20 cellular contexts compared by ENCODE assay signal in genomic region chr2:181896286-181896685, GRCh38. TPM values are rescaled to one million over a fixed set of nuclear protein-coding genes. Genes with fewer than 3 reads are reported as not detected.
DNase-seq lines count a peak whose midpoint lies in the region; ATAC-seq, FAIRE-seq and TF ChIP-seq lines count a peak whose summit lies in the region.
"Had no signal": no experiment of that assay in that cellular context is flagged by ENCODE, and none has a peak within 500 bp of the region (broad histone marks: within the 10 kb centered on the region; RNA-seq: fewer than 3 reads in every experiment).

No MANE protein-coding gene starts in this region.

- peak; percentile 81 for FAIRE-seq in pancreas (lab: Jason Lieb, UNC)
- FAIRE-seq: bronchial epithelial cell, K562 had no signal

- H3K4me2 ChIP-seq in neural progenitor cell, result no peak overlapping the region

- WGBS in pancreas, 2 donors, result 29 to 32% methylated on average over 1 of the region's 1 CpG

- peaks cover 3% of the 10 kb centered on the region for H3K79me2 ChIP-seq in neural progenitor cell (ENCODE audit: low read depth)

- H3K9me3 Mint-ChIP-seq in Calu3 (ENCODE audit: low read depth, unreplicated experiment), result no peaks in the 10 kb centered on the region
- H3K9me3 Mint-ChIP-seq in activated T-helper 17 cell treated with anti-CD3 and anti-CD28 coated beads, Interleukin-2, amount 50 U/mL, for 72 hours, result no peaks in the 10 kb centered on the region
- no peaks in the 10 kb centered on the region for H3K9me3 Mint-ChIP-seq in neural progenitor cell
- H3K9me3 Mint-ChIP-seq: activated naive CD8-positive, alpha-beta T cell treated with anti-CD3 and anti-CD28 coated beads, Interleukin-2, amount 50 U/mL, for 24 hours; natural killer cell treated with Interleukin-12 subunit alpha and Interleukin-12 subunit beta and Interleukin-15 and Interleukin-18, amount 100 ng/mL, for 72 hours had no signal

- H3K4me1 ChIP-seq in Peyer's patch, result peaks cover 0 to 46% (median 2%) of the 10 kb centered on the region in 4 donors
- H3K4me1 ChIP-seq in pancreas, result peaks cover 12 to 32% (median 29%) of the 10 kb centered on the region in 3 donors
- H3K4me1 ChIP-seq in neural progenitor cell, result peaks cover 13% of the 10 kb centered on the region

- DNase-seq in Calu3 (no peak), Peyer's patch (no peak), left colon (no peak), pancreas (no peak), hepatic stellate cell (ENCODE audit: low spot score) (no peak), neural progenitor cell (ENCODE audit: low spot score) (no peak)
- DNase-seq: activated CD4-positive, alpha-beta T cell treated with anti-CD3 and anti-CD28 coated beads for 48 hours; activated effector memory CD4-positive, alpha-beta T cell treated with Interleukin-2 at 50 U/mL for 16 hours; activated naive CD8-positive, alpha-beta T cell treated with anti-CD3 and anti-CD28 coated beads, Interleukin-2, amount 50 U/mL, for 24 hours; dermis blood vessel endothelial cell; NCI-H2029; NCI-H446; stimulated activated CD4-positive, alpha-beta T cell treated with anti-CD3 and anti-CD28 coated beads, Interleukin-15, amount 100 ng/mL, for 24 hours had no signal

- peak in 1 of 2 donors; percentile 6 for TF ChIP-seq POLR2A in Peyer's patch (IDR thresholded peaks at IDR 0.05)

- peaks cover 7% of the 10 kb centered on the region for H3F3A ChIP-seq in neural progenitor cell (ENCODE audit: low read depth)

- H3K36me3 Mint-ChIP-seq in Calu3 (ENCODE audit: insufficient read depth, unreplicated experiment) (peaks cover 88% of the 10 kb centered on the region), neural progenitor cell (peaks cover 20% of the 10 kb centered on the region)
- H3K36me3 Mint-ChIP-seq in activated T-helper 17 cell treated with anti-CD3 and anti-CD28 coated beads, Interleukin-2, amount 50 U/mL, for 72 hours (ENCODE audit: low read depth), result peaks cover 52% of the 10 kb centered on the region

- TF ChIP-seq CTCF in Calu3 (IDR thresholded peaks at IDR 0.05; ENCODE audit: unreplicated experiment), result no peak
- no peak for TF ChIP-seq CTCF in Peyer's patch (IDR thresholded peaks at IDR 0.05)
- TF ChIP-seq CTCF in pancreas (IDR thresholded peaks at IDR 0.05), result no peak
- no peak for TF ChIP-seq CTCF in neural progenitor cell (IDR thresholded peaks at IDR 0.05)

- peaks cover 34% of the 10 kb centered on the region for H3K4me1 Mint-ChIP-seq in Calu3 (ENCODE audit: low read depth, unreplicated experiment)
- peaks cover 12% of the 10 kb centered on the region for H3K4me1 Mint-ChIP-seq in activated T-helper 17 cell treated with anti-CD3 and anti-CD28 coated beads, Interleukin-2, amount 50 U/mL, for 72 hours
- peaks cover 25% of the 10 kb centered on the region for H3K4me1 Mint-ChIP-seq in neural progenitor cell

- H4K20me1 ChIP-seq in neural progenitor cell (ENCODE audit: low read depth), result no peaks in the 10 kb centered on the region

- no peak overlapping the region for H3K9ac ChIP-seq in neural progenitor cell

- H3K4me3 Mint-ChIP-seq in Calu3 (ENCODE audit: low read depth, unreplicated experiment) (peak overlapping the region; percentile 98), neural progenitor cell (no peak overlapping the region)
- no peak overlapping the region for H3K4me3 Mint-ChIP-seq in activated T-helper 17 cell treated with anti-CD3 and anti-CD28 coated beads, Interleukin-2, amount 50 U/mL, for 72 hours
- H3K4me3 Mint-ChIP-seq: activated naive CD8-positive, alpha-beta T cell treated with anti-CD3 and anti-CD28 coated beads, Interleukin-2, amount 50 U/mL, for 24 hours; natural killer cell treated with Interleukin-12 subunit alpha and Interleukin-12 subunit beta and Interleukin-15 and Interleukin-18, amount 100 ng/mL, for 72 hours had no signal

- ATAC-seq in left colon (peak; percentile 45), pancreas (no peak), GM21529 (IDR thresholded peaks at IDR 0.05; ENCODE audit: unreplicated experiment) (no peak)
- ATAC-seq in activated T-helper 17 cell treated with anti-CD3 and anti-CD28 coated beads, Interleukin-2, amount 50 U/mL, for 72 hours (replicated peaks), result no peak
- ATAC-seq: activated naive CD8-positive, alpha-beta T cell treated with anti-CD3 and anti-CD28 coated beads, Interleukin-2, amount 50 U/mL, for 24 hours; K562; natural killer cell treated with Interleukin-12 subunit alpha and Interleukin-12 subunit beta and Interleukin-15 and Interleukin-18, amount 100 ng/mL, for 72 hours had no signal

- no peaks in the 10 kb centered on the region for H3K9me3 ChIP-seq in Peyer's patch
- no peaks in the 10 kb centered on the region for H3K9me3 ChIP-seq in pancreas
- H3K9me3 ChIP-seq in neural progenitor cell (ENCODE audit: low read depth), result no peaks in the 10 kb centered on the region
- H3K9me3 ChIP-seq: thoracic aorta had no signal

- intact Hi-C loops in Calu3 (cut with micrococcal nuclease; ENCODE audit: unreplicated experiment), result no loop called here
- intact Hi-C loops in left colon (cut with DNase I, micrococcal nuclease), result no loop called here
- intact Hi-C loops in pancreas (cut with DNase I), result loop anchor here in 1 of 3 donors (10.0 kb wide), 1 partner anchor 51 kb away; no protein-coding TSS in a partner anchor

- H3K27ac Mint-ChIP-seq in Calu3 (ENCODE audit: unreplicated experiment), result peak overlapping the region; percentile 98
- no peak overlapping the region for H3K27ac Mint-ChIP-seq in activated T-helper 17 cell treated with anti-CD3 and anti-CD28 coated beads, Interleukin-2, amount 50 U/mL, for 72 hours
- H3K27ac Mint-ChIP-seq in neural progenitor cell, result no peak overlapping the region
- H3K27ac Mint-ChIP-seq: activated naive CD8-positive, alpha-beta T cell treated with anti-CD3 and anti-CD28 coated beads, Interleukin-2, amount 50 U/mL, for 24 hours; natural killer cell treated with Interleukin-12 subunit alpha and Interleukin-12 subunit beta and Interleukin-15 and Interleukin-18, amount 100 ng/mL, for 72 hours had no signal

- H3K36me3 ChIP-seq in Peyer's patch (peaks cover 0 to 25% (median 0%) of the 10 kb centered on the region in 3 donors), pancreas (peaks cover 0 to 19% (median 0%) of the 10 kb centered on the region in 3 donors), neural progenitor cell (no peaks in the 10 kb centered on the region)

- CTCF ChIA-PET in Calu3 (lab: Charles Lee), result interaction anchor here (0.6 to 0.7 kb wide), 2 partner anchors 14 to 41 kb away, joined by 3 read pairs; no protein-coding TSS in a partner anchor

- H3K27ac ChIP-seq in Peyer's patch (peak overlapping the region in 3 of 4 donors; percentile 7 to 75 (median 57)), pancreas (peak overlapping the region in 3 of 4 donors; percentile 23 to 100 (median 100)), neural progenitor cell (no peak overlapping the region)
- H3K27ac ChIP-seq: epithelial cell of prostate, thoracic aorta had no signal

- no peaks in the 10 kb centered on the region for H3K27me3 Mint-ChIP-seq in Calu3 (ENCODE audit: unreplicated experiment)
- no peaks in the 10 kb centered on the region for H3K27me3 Mint-ChIP-seq in activated T-helper 17 cell treated with anti-CD3 and anti-CD28 coated beads, Interleukin-2, amount 50 U/mL, for 72 hours
- no peaks in the 10 kb centered on the region for H3K27me3 Mint-ChIP-seq in neural progenitor cell (ENCODE audit: insufficient read depth, low read depth)

- no TSS peak for BruUV-seq in Calu3 (replicated peaks; lab: Mats Ljungman, UMichigan)

- H3K4me3 ChIP-seq in Peyer's patch (peak overlapping the region in 2 of 4 donors; percentile 24 to 68), pancreas (peak overlapping the region in 3 of 4 donors; percentile 70 to 80 (median 80)), neural progenitor cell (no peak overlapping the region)
- H3K4me3 ChIP-seq: K562 had no signal

- H3K27me3 ChIP-seq in Peyer's patch, result no peaks in the 10 kb centered on the region
- H3K27me3 ChIP-seq in pancreas, result no peaks in the 10 kb centered on the region
- peaks cover 9% of the 10 kb centered on the region for H3K27me3 ChIP-seq in neural progenitor cell

- no peak overlapping the region for H2AFZ ChIP-seq in neural progenitor cell (replicated peaks)

RNA-seq across cellular contexts. Expression of gene ITPRID2, which starts 4.8 kb away (rescaled TPM):
- total RNA-seq in Calu3 (2022) (375 and 411 TPM in 2 replicates), Peyer's patch (100 to 1,000 TPM in 3 of 4 donors, 10 to 100 TPM in 1; 69.3 to 175 (median 123) TPM), left colon (100 to 1,000 TPM; 287 to 367 TPM), pancreas (100 to 1,000 TPM; 304 to 497 (median 336) TPM), neural progenitor cell (ENCODE audit: low replicate concordance) (27.3 and 40.4 TPM in 2 replicates)
- polyA plus RNA-seq in pancreas, result 10 to 100 TPM; 85.6 to 99.0 TPM
- 10 to 100 TPM; 36.4 to 57.4 TPM for total RNA-seq in activated T-helper 17 cell treated with anti-CD3 and anti-CD28 coated beads, Interleukin-2, amount 50 U/mL, for 72 hours
